In genomic region chr18:26654173-26655009, GRCh38 we compare ENCODE assay signal across 14 cellular contexts.
A peak's percentile ranks its signal among the peaks of the same experiment; 100 is the strongest.
DNase-seq lines count a peak whose midpoint lies in the region; ATAC-seq and TF ChIP-seq lines count a peak whose summit lies in the region.
"Had no signal": no experiment of that assay in that cellular context is flagged by ENCODE, and none has a peak within 500 bp of the region (broad histone marks: within the 10 kb centered on the region; RNA-seq: fewer than 3 reads in every experiment).

No MANE protein-coding gene starts in this region.

- peak; percentile 20 for TF ChIP-seq CTCF in C4-2B (conservative IDR thresholded peaks at IDR 0.05)

- H3K4me3 ChIP-seq in neuron (ENCODE audit: low read length) (peak overlapping the region; percentile 93), SJCRH30 (no peak overlapping the region)
- H3K4me3 ChIP-seq: Peyer's patch had no signal

- peak; percentile 73 for DNase-seq in NCI-H526 treated with DMSO at 0.1 percent for 48 hours (lab: John Stamatoyannopoulos, UW)
- no peak for DNase-seq in NCI-H1048 (lab: John Stamatoyannopoulos, UW)
- DNase-seq in SJCRH30, result no peak
- DNase-seq: AML-193, immature natural killer cell, KG1, NCI-H2081 treated with DMSO at 0.1 percent for 48 hours, Peyer's patch, T-helper 9 cell had no signal

- H3K36me3 ChIP-seq in neuron (ENCODE audit: insufficient read depth, low read length) (no peaks in the 10 kb centered on the region), SJCRH30 (no peaks in the 10 kb centered on the region)
- H3K36me3 ChIP-seq: Peyer's patch had no signal

- ATAC-seq in HG03442 (IDR thresholded peaks at IDR 0.05; ENCODE audit: unreplicated experiment) (no peak), GM21381 (IDR thresholded peaks at IDR 0.05; ENCODE audit: unreplicated experiment) (no peak)

- no peak overlapping the region for H2AFZ ChIP-seq in neuron (ENCODE audit: low read depth, low read length)

- H3K9me3 ChIP-seq in neuron (ENCODE audit: low read length) (no peaks in the 10 kb centered on the region), SJCRH30 (replicated peaks) (no peaks in the 10 kb centered on the region)
- H3K9me3 ChIP-seq: Peyer's patch had no signal

- peaks cover 49% of the 10 kb centered on the region for H3K4me1 ChIP-seq in neuron (ENCODE audit: insufficient read depth, low read length)
- no peaks in the 10 kb centered on the region for H3K4me1 ChIP-seq in SJCRH30

- H3K27ac ChIP-seq in C4-2B, result no peak overlapping the region
- peak overlapping the region; percentile 7 for H3K27ac ChIP-seq in cingulate gyrus (ENCODE audit: low read depth, low read length)
- no peak overlapping the region for H3K27ac ChIP-seq in SJCRH30

- no peaks in the 10 kb centered on the region for H3K27me3 ChIP-seq in neuron (ENCODE audit: insufficient read depth, low read length)
- no peaks in the 10 kb centered on the region for H3K27me3 ChIP-seq in SJCRH30
- H3K27me3 ChIP-seq: Peyer's patch had no signal
